In the genomic region with DNA sequence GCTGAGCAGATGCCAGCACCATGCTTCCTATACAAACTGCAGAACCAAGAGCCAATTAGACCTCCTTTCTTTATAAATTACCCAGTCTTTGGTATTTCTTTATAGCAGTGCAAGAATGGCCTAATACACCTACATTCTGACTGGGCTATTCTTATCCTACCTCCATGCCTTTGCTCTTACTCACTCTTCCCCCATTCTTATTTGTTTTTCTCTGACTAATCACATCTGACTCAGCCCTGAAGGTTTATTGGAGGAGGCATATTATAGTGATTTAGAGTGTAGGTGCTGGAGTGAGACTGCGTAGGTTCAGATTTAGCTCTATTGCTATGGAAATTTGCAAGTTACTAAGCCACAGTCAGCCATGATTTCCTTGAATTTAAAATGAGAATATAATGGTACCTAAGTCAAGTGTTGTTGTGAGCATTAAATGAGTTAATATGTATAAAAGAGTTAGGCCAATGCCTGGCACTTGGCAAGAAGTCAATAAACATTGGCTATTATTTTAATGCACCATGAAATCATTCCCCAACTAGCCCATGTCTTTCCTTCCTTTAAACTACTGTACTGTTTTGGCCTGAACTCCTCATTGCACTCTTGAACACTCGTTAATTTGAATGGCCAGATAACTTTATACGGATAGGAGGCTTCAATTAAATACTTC, we compare ENCODE assay signal across 14 cellular contexts.
DNase-seq lines count a peak whose midpoint lies in the region; ATAC-seq and TF ChIP-seq lines count a peak whose summit lies in the region.
"Had no signal": no experiment of that assay in that cellular context is flagged by ENCODE, and none has a peak within 500 bp of the region (broad histone marks: within the 10 kb centered on the region; RNA-seq: fewer than 3 reads in every experiment).

No MANE protein-coding gene starts in this region.

- no peak overlapping the region for H2BK12ac ChIP-seq in trophoblast cell (ENCODE audit: low read length)

- H3K4me1 ChIP-seq in PC-3 (ENCODE audit: insufficient read depth, low read length) (peaks cover 34% of the 10 kb centered on the region), trophoblast cell (ENCODE audit: control insufficient read depth in 1 of 2, insufficient read depth in 2 of 2, low read length in 2 of 2) (peaks cover 2 to 3% of the 10 kb centered on the region in 2 experiments)
- H3K4me1 ChIP-seq: testis had no signal

- H3K36me3 Mint-ChIP-seq in activated naive CD4-positive, alpha-beta T cell treated with anti-CD3 and anti-CD28 coated beads for 36 hours (ENCODE audit: low read depth) = no peaks in the 10 kb centered on the region
- H3K36me3 Mint-ChIP-seq: natural killer cell treated with Interleukin-12 subunit alpha and Interleukin-12 subunit beta and Interleukin-15 and Interleukin-18, amount 100 ng/mL, for 72 hours; T-cell had no signal

- H3K4me2 ChIP-seq in PC-3 (ENCODE audit: low read length) (peak overlapping the region; percentile 44), trophoblast cell (ENCODE audit: low read length) (no peak overlapping the region)

- WGBS in trophoblast cell (ENCODE audit: extremely low coverage, insufficient coverage, insufficient read length) = no CpG with 5 or more reads among the region's 3 CpGs

- intact Hi-C loops in PC-3 (cut with micrococcal nuclease) = loop anchor here (1.0 to 10.0 kb wide), 6 partner anchors 83 to 533 kb away; partner anchors contain the start of gene ZNF608
- intact Hi-C loops in activated naive CD4-positive, alpha-beta T cell treated with anti-CD3 and anti-CD28 coated beads for 36 hours (cut with micrococcal nuclease) = no loop called here

- H3K9me2 ChIP-seq in PC-3 (replicated peaks; ENCODE audit: low read length) = no peaks in the 10 kb centered on the region

- H3K4me3 Mint-ChIP-seq in activated naive CD4-positive, alpha-beta T cell treated with anti-CD3 and anti-CD28 coated beads for 36 hours = no peak overlapping the region
- H3K4me3 Mint-ChIP-seq: natural killer cell treated with Interleukin-12 subunit alpha and Interleukin-12 subunit beta and Interleukin-15 and Interleukin-18, amount 100 ng/mL, for 72 hours; T-cell had no signal

- H3K4me3 ChIP-seq in PC-3 (ENCODE audit: low read length) = no peak overlapping the region; the same call in 1 of the 2 replicates
- no peak overlapping the region for H3K4me3 ChIP-seq in trophoblast cell (ENCODE audit: low read depth, low read length)
- H3K4me3 ChIP-seq: heart left ventricle, testis had no signal

- H3K79me2 ChIP-seq in PC-3 (ENCODE audit: low read length) (no peaks in the 10 kb centered on the region), trophoblast cell (ENCODE audit: control insufficient read depth, insufficient read depth, low read length, poor library complexity) (no peaks in the 10 kb centered on the region)

- H2BK120ac ChIP-seq in trophoblast cell (ENCODE audit: insufficient read depth, low read length, poor library complexity) = no peak overlapping the region

- H2BK5ac ChIP-seq in trophoblast cell (ENCODE audit: low read depth, low read length, poor library complexity) = no peak overlapping the region

- peak overlapping the region; percentile 70 for H3K27ac ChIP-seq in PC-3 (ENCODE audit: low read length)
- H3K27ac ChIP-seq in trophoblast cell (ENCODE audit: low read depth, low read length) = no peak overlapping the region
- H3K27ac ChIP-seq: heart left ventricle, testis had no signal

- H4K20me1 ChIP-seq in PC-3 (ENCODE audit: low read length) = no peaks in the 10 kb centered on the region

- no peak overlapping the region for H3K14ac ChIP-seq in trophoblast cell (ENCODE audit: low read length)

- H4K12ac ChIP-seq in trophoblast cell (ENCODE audit: low read depth, low read length) = no peak overlapping the region

- no peaks in the 10 kb centered on the region for H3K4me1 Mint-ChIP-seq in activated naive CD4-positive, alpha-beta T cell treated with anti-CD3 and anti-CD28 coated beads for 36 hours (ENCODE audit: low read depth)
- H3K4me1 Mint-ChIP-seq: T-cell had no signal

- no peak overlapping the region for H3K4ac ChIP-seq in trophoblast cell (ENCODE audit: low read depth, low read length)

- H3K9ac ChIP-seq in PC-3 (ENCODE audit: low read length) = no peak overlapping the region
- no peak overlapping the region for H3K9ac ChIP-seq in trophoblast cell (ENCODE audit: low read length)

- H2AK5ac ChIP-seq in trophoblast cell (ENCODE audit: low read length) = no peak overlapping the region

- ATAC-seq in PC-3 (peak; percentile 96), esophagus mucosa (peak; percentile 99)
- ATAC-seq: heart left ventricle; natural killer cell treated with Interleukin-12 subunit alpha and Interleukin-12 subunit beta and Interleukin-15 and Interleukin-18, amount 100 ng/mL, for 72 hours; T-cell had no signal

- no peaks in the 10 kb centered on the region for H3K9me3 Mint-ChIP-seq in activated naive CD4-positive, alpha-beta T cell treated with anti-CD3 and anti-CD28 coated beads for 36 hours

- H3K9me3 ChIP-seq in PC-3 (ENCODE audit: low read length) = no peaks in the 10 kb centered on the region
- H3K9me3 ChIP-seq in trophoblast cell (ENCODE audit: insufficient read depth, low read depth, low read length) = peaks cover 2% of the 10 kb centered on the region
- H3K9me3 ChIP-seq: heart left ventricle, testis had no signal

- no peak overlapping the region for H4K8ac ChIP-seq in trophoblast cell (ENCODE audit: low read depth, low read length)

- no peaks in the 10 kb centered on the region for H3F3A ChIP-seq in PC-3 (ENCODE audit: low read length, unreplicated experiment)

- no TSS peak for BruUV-seq in PC-3 (replicated peaks; lab: Mats Ljungman, UMichigan)

- H4K91ac ChIP-seq in trophoblast cell (ENCODE audit: low read depth, low read length) = no peak overlapping the region

- CTCF ChIA-PET in PC-3 (lab: Charles Lee) = no interaction called here
- CTCF ChIA-PET in activated naive CD4-positive, alpha-beta T cell treated with anti-CD3 and anti-CD28 coated beads for 36 hours (lab: Charles Lee) = no interaction called here

- no peak overlapping the region for H3K27ac Mint-ChIP-seq in activated naive CD4-positive, alpha-beta T cell treated with anti-CD3 and anti-CD28 coated beads for 36 hours
- H3K27ac Mint-ChIP-seq: natural killer cell treated with Interleukin-12 subunit alpha and Interleukin-12 subunit beta and Interleukin-15 and Interleukin-18, amount 100 ng/mL, for 72 hours; T-cell had no signal

- no peak overlapping the region for H3K23ac ChIP-seq in trophoblast cell (ENCODE audit: low read length)

- POLR2A ChIA-PET in PC-3 (lab: Charles Lee; ENCODE audit: unreplicated experiment) = no interaction called here

- H3K18ac ChIP-seq in trophoblast cell (ENCODE audit: low read length) = no peak overlapping the region

- DNase-seq in DMS53 treated with DMSO at 0.1 percent for 48 hours (lab: John Stamatoyannopoulos, UW; ENCODE audit: unreplicated experiment) = peak; percentile 79
- DNase-seq in PC-3 = peak; percentile 93
- peak; percentile 7 to 63 for DNase-seq in trophoblast cell
- no peak for DNase-seq in globus pallidus (ENCODE audit: low spot score)
- no peak for DNase-seq in activated naive CD4-positive, alpha-beta T cell treated with anti-CD3 and anti-CD28 coated beads for 36 hours
- DNase-seq in Kasumi-1 (lab: John Stamatoyannopoulos, UW) = no peak
- no peak for DNase-seq in activated naive CD4-positive, alpha-beta T cell treated with Interleukin-2 at 50 U/mL for 16 hours
- DNase-seq: activated CD8-positive, alpha-beta memory T cell treated with anti-CD3 and anti-CD28 coated beads for 24 hours; aorta; heart left ventricle; T-cell; testis had no signal

- H3K79me1 ChIP-seq in trophoblast cell (ENCODE audit: low read length) = no peaks in the 10 kb centered on the region

- H3K36me3 ChIP-seq in PC-3 (ENCODE audit: low read depth, low read length) (no peaks in the 10 kb centered on the region), trophoblast cell (ENCODE audit: control insufficient read depth in 1 of 2, insufficient read depth in 2 of 2, low read length in 2 of 2) (no peaks in the 10 kb centered on the region)
- H3K36me3 ChIP-seq: heart left ventricle had no signal

- no peaks in the 10 kb centered on the region for H3K27me3 Mint-ChIP-seq in activated naive CD4-positive, alpha-beta T cell treated with anti-CD3 and anti-CD28 coated beads for 36 hours (ENCODE audit: low read depth)
- H3K27me3 Mint-ChIP-seq: T-cell had no signal

- no peaks in the 10 kb centered on the region for H3K27me3 ChIP-seq in PC-3 (ENCODE audit: low read length)
- no peaks in the 10 kb centered on the region for H3K27me3 ChIP-seq in trophoblast cell (ENCODE audit: insufficient read depth, low read length)
- H3K27me3 ChIP-seq: heart left ventricle, testis had no signal

- H2AFZ ChIP-seq in PC-3 (ENCODE audit: low read length) (no peak overlapping the region; the same call in 1 of the 2 replicates), trophoblast cell (ENCODE audit: insufficient read depth, low read length, poor library complexity) (no peak overlapping the region)

- TF ChIP-seq CTCF in PC-3 (conservative IDR thresholded peaks at IDR 0.05; ENCODE audit: low read depth, low read length) = no peak

Comparison
In these comparisons a context has a peak if more than half of its experiments do, and no peak if none do; other contexts are left out.
1. DNase-seq: peak in DMS53 treated with DMSO at 0.1 percent for 48 hours (single experiment), PC-3 (single experiment) and trophoblast cell (2 of 2); none in globus pallidus (single experiment), activated naive CD4-positive, alpha-beta T cell treated with anti-CD3 and anti-CD28 coated beads for 36 hours (single experiment), Kasumi-1 (0 of 2) and activated naive CD4-positive, alpha-beta T cell treated with Interleukin-2 at 50 U/mL for 16 hours (single experiment).